ENCODE assay signal across 11 cellular contexts in genomic region chr14:88613552-88614010, GRCh38. TPM values are rescaled to one million over a fixed set of nuclear protein-coding genes. Genes with fewer than 3 reads are reported as not detected.
DNase-seq lines count a peak whose midpoint lies in the region; ATAC-seq, FAIRE-seq and TF ChIP-seq lines count a peak whose summit lies in the region.
"Had no signal": no experiment of that assay in that cellular context is flagged by ENCODE, and none has a peak within 500 bp of the region (broad histone marks: within the 10 kb centered on the region; RNA-seq: fewer than 3 reads in every experiment).

No MANE protein-coding gene starts in this region.

- peaks cover 0 to 16% (median 7%) of the 10 kb centered on the region in 12 donors for H3K4me1 ChIP-seq in heart left ventricle

- intact Hi-C loops in Right ventricle myocardium superior (cut with DNase I), result no loop called here
- intact Hi-C loops in cardiac septum (cut with DNase I), result no loop called here
- intact Hi-C loops in heart left ventricle (cut with DNase I), result no loop called here

- 51 to 59% (median 53%) methylated on average over 5 of the region's 5 CpGs for WGBS in heart left ventricle, 4 donors

- TF ChIP-seq CTCF in heart left ventricle (IDR thresholded peaks at IDR 0.05), result no peak

- H3K4me3 ChIP-seq in heart left ventricle, result no peak overlapping the region
- H3K4me3 ChIP-seq: K562, upper lobe of left lung had no signal

- no peak for FAIRE-seq in HTR-8/SVneo (lab: Jason Lieb, UNC)
- FAIRE-seq: K562 had no signal

- no peaks in the 10 kb centered on the region for H3K27me3 ChIP-seq in heart left ventricle
- H3K27me3 ChIP-seq: upper lobe of left lung had no signal

- H3K9me3 ChIP-seq in heart left ventricle, result no peaks in the 10 kb centered on the region
- H3K9me3 ChIP-seq: upper lobe of left lung had no signal

- TF ChIP-seq POLR2A in heart left ventricle (IDR thresholded peaks at IDR 0.05), result no peak

- peaks cover 0 to 62% (median 53%) of the 10 kb centered on the region in 9 donors for H3K36me3 ChIP-seq in heart left ventricle

- no peak overlapping the region for H3K27ac ChIP-seq in heart left ventricle
- H3K27ac ChIP-seq: upper lobe of left lung had no signal

- DNase-seq in Right ventricle myocardium superior (no peak), cardiac septum (ENCODE audit: low spot score) (no peak), RKO (ENCODE audit: low spot score) (peak; percentile 53), heart left ventricle (no peak), NCI-H2227 (lab: John Stamatoyannopoulos, UW; ENCODE audit: unreplicated experiment) (no peak), HTR-8/SVneo (ENCODE audit: insufficient read length, low spot score) (no peak)
- DNase-seq: DMS79 treated with DMSO at 0.1 percent for 48 hours, upper lobe of left lung had no signal

- ATAC-seq in Right ventricle myocardium superior (ENCODE audit: poor library complexity) (peak; percentile 48), heart left ventricle (peak in 3 of 4 donors; percentile 37 to 61 (median 51)), HG03097 (IDR thresholded peaks at IDR 0.05; ENCODE audit: low FRiP score, unreplicated experiment) (no peak), GM19328 (IDR thresholded peaks at IDR 0.05; ENCODE audit: unreplicated experiment) (no peak)
- ATAC-seq: K562 had no signal

RNA-seq across cellular contexts. Expression of gene ZC3H14, which starts 50.7 kb away (rescaled TPM):
- total RNA-seq in Right ventricle myocardium superior, result 36.6 TPM
- 39.7 TPM for total RNA-seq in cardiac septum
- total RNA-seq in heart left ventricle, result 10 to 100 TPM; 36.8 to 62.7 (median 44.7) TPM
- 10 to 100 TPM; 27.6 to 38.3 TPM for polyA plus RNA-seq in heart left ventricle

RNA-seq across cellular contexts. Expression of gene PTPN21, which starts 58.8 kb away (rescaled TPM):
- total RNA-seq in Right ventricle myocardium superior (32.2 TPM), cardiac septum (56.8 TPM), heart left ventricle (10 to 100 TPM; 21.1 to 68.3 (median 34.2) TPM)
- 10 to 100 TPM in 1 of 2 donors, 1 to 10 TPM in 1; 9.4 to 12.2 TPM for polyA plus RNA-seq in heart left ventricle

Comparison
In these comparisons a context has a peak if more than half of its experiments do, and no peak if none do; other contexts are left out.
1. ATAC-seq: peak in Right ventricle myocardium superior (single experiment) and heart left ventricle (3 of 4); none in HG03097 (single experiment) and GM19328 (single experiment).